ENCODE assay signal across 12 cellular contexts in the genomic region with DNA sequence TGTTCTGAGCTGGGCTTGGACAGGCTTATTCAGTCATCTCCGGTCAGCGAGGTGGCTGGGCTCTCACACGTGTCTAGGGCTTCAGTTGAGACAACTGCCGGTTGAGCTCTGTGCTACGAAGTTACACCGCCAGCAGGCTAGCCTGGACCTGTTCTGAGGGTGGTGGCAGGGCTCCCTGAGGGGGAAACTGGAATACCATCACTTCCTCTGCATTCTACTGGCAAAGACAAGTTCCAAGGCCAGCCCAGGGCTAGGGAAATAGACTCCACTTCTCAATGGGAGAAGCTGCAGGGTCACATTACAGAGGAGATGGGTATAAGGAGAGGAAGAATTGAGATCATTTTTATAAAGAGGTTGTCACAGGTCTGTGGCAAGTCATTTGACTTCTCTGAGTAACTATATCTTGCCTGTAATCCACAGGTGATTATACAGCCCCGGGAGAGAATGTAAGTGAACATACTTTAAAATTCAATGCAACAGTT. TPM values are rescaled to one million over a fixed set of nuclear protein-coding genes. Genes with fewer than 3 reads are reported as not detected.
DNase-seq lines count a peak whose midpoint lies in the region; ATAC-seq and TF ChIP-seq lines count a peak whose summit lies in the region.
"Had no signal": no experiment of that assay in that cellular context is flagged by ENCODE, and none has a peak within 500 bp of the region (broad histone marks: within the 10 kb centered on the region; RNA-seq: fewer than 3 reads in every experiment).

No MANE protein-coding gene starts in this region.

- H2AFZ ChIP-seq in SK-N-SH (ENCODE audit: low read depth), result no peak overlapping the region

- peak overlapping the region; percentile 5; the same call in 1 of the 2 replicates for H3K4me3 Mint-ChIP-seq in HFFc6
- H3K4me3 Mint-ChIP-seq in natural killer cell, result no peak overlapping the region
- H3K4me3 Mint-ChIP-seq: activated naive CD4-positive, alpha-beta T cell treated with anti-CD3 and anti-CD28 coated beads, Interleukin-2, amount 50 U/mL, for 24 hours; CD8-positive, alpha-beta T cell; IgD-negative memory B cell; nephron progenitor cell had no signal

- 0 out of 2 replicates have a peak overlapping the region, but pooled peaks have one; percentile 50 for H3K9ac ChIP-seq in SK-N-SH

- H3K4me1 Mint-ChIP-seq in HFFc6 (ENCODE audit: low read depth) (peaks cover 84% of the 10 kb centered on the region), natural killer cell (no peaks in the 10 kb centered on the region)
- H3K4me1 Mint-ChIP-seq: activated naive CD4-positive, alpha-beta T cell treated with anti-CD3 and anti-CD28 coated beads, Interleukin-2, amount 50 U/mL, for 24 hours had no signal

- H3K4me1 ChIP-seq in SK-N-SH (ENCODE audit: control insufficient read depth in 1 of 2, insufficient read depth in 2 of 2, low read depth in 1 of 2, low read length in 1 of 2) (peaks cover 33 to 66% of the 10 kb centered on the region in 2 experiments), heart right ventricle (peaks cover 16 to 85% (median 64%) of the 10 kb centered on the region in 9 donors), sigmoid colon (peaks cover 0 to 78% (median 69%) of the 10 kb centered on the region in 4 donors)

- CTCF ChIA-PET in SK-N-SH (lab: Yijun Ruan, JAX), result interaction anchor here (0.9 to 12.9 kb wide), 7 partner anchors 10 to 124 kb away, joined by 3 to 270 read pairs (median 35); no protein-coding TSS in a partner anchor

- H4K20me1 ChIP-seq in SK-N-SH (ENCODE audit: insufficient read depth), result no peaks in the 10 kb centered on the region

- peaks cover 59% of the 10 kb centered on the region for H3K79me2 ChIP-seq in SK-N-SH (ENCODE audit: insufficient read depth)

- intact Hi-C loops in heart right ventricle (cut with DNase I) (loop anchor here in 5 of 10 donors (2.0 to 5.0 kb wide), 4 partner anchors 50 to 125 kb away; no protein-coding TSS in a partner anchor), sigmoid colon (cut with DNase I) (loop anchor here (2.0 to 10.0 kb wide), 3 partner anchors 40 to 617 kb away; no protein-coding TSS in a partner anchor), natural killer cell (cut with micrococcal nuclease) (no loop called here)

- H3K36me3 ChIP-seq in SK-N-SH (replicated peaks in 1 of 2; ENCODE audit: control insufficient read depth in 1 of 2, insufficient read depth in 2 of 2, low read length in 1 of 2) (peaks cover 0 to 10% of the 10 kb centered on the region in 2 experiments), heart right ventricle (peaks cover 0 to 5% (median 0%) of the 10 kb centered on the region in 9 donors), sigmoid colon (no peaks in the 10 kb centered on the region)

- H3K27me3 ChIP-seq in SK-N-SH (ENCODE audit: insufficient read depth), result no peaks in the 10 kb centered on the region
- H3K27me3 ChIP-seq in heart right ventricle, result no peaks in the 10 kb centered on the region
- no peaks in the 10 kb centered on the region for H3K27me3 ChIP-seq in sigmoid colon

- H3K27ac Mint-ChIP-seq in HFFc6 (peak overlapping the region; percentile 82), natural killer cell (no peak overlapping the region)
- H3K27ac Mint-ChIP-seq: activated naive CD4-positive, alpha-beta T cell treated with anti-CD3 and anti-CD28 coated beads, Interleukin-2, amount 50 U/mL, for 24 hours; CD8-positive, alpha-beta T cell; IgD-negative memory B cell had no signal

- no peaks in the 10 kb centered on the region for H3K9me2 ChIP-seq in SK-N-SH

- H3K4me2 ChIP-seq in SK-N-SH, result peak overlapping the region; percentile 42; the same call in 1 of the 2 replicates

- POLR2A ChIA-PET in SK-N-SH (lab: Yijun Ruan, JAX), result interaction anchor here (0.8 to 3.2 kb wide), 6 partner anchors 18 to 53 kb away, joined by 3 to 23 read pairs (median 9); no protein-coding TSS in a partner anchor

- H3K36me3 Mint-ChIP-seq in HFFc6 (ENCODE audit: low read depth) (peaks cover 27% of the 10 kb centered on the region), natural killer cell (no peaks in the 10 kb centered on the region)
- H3K36me3 Mint-ChIP-seq: activated naive CD4-positive, alpha-beta T cell treated with anti-CD3 and anti-CD28 coated beads, Interleukin-2, amount 50 U/mL, for 24 hours; CD8-positive, alpha-beta T cell; IgD-negative memory B cell had no signal

- TF ChIP-seq EP300 in SK-N-SH (IDR thresholded peaks at IDR 0.05; ENCODE audit: borderline replicate concordance in 1 of 2, low read depth in 1 of 2, low read length in 1 of 2) (no peak), sigmoid colon (IDR thresholded peaks at IDR 0.05) (no peak)

- ATAC-seq in heart right ventricle, result peak; percentile 40 to 83 (median 70)
- ATAC-seq in natural killer cell, result no peak
- ATAC-seq in GM18519 (IDR thresholded peaks at IDR 0.05; ENCODE audit: low FRiP score, unreplicated experiment), result no peak
- ATAC-seq: CD8-positive, alpha-beta T cell had no signal

- TF ChIP-seq RAD21 in SK-N-SH (IDR thresholded peaks at IDR 0.05; ENCODE audit: low read length), result no peak

- H3K27me3 Mint-ChIP-seq in HFFc6 (ENCODE audit: insufficient read depth) (peaks cover 2% of the 10 kb centered on the region), natural killer cell (ENCODE audit: low read depth in 2 of 2) (peaks cover 0 to 7% of the 10 kb centered on the region in 2 donors)

- 84% methylated on average over 7 of the region's 7 CpGs for WGBS in SK-N-SH (ENCODE audit: low lambda C conversion rate)
- 27 to 36% methylated on average over 7 of the region's 7 CpGs for WGBS in heart right ventricle, 2 donors
- 83 to 86% methylated on average over 7 of the region's 7 CpGs for WGBS in sigmoid colon, 2 donors

- TF ChIP-seq CTCF in HFFc6 (IDR thresholded peaks at IDR 0.05), result no peak
- TF ChIP-seq CTCF in SK-N-SH (IDR thresholded peaks at IDR 0.05), result no peak
- TF ChIP-seq CTCF in heart right ventricle (IDR thresholded peaks at IDR 0.05), result no peak
- no peak for TF ChIP-seq CTCF in sigmoid colon (IDR thresholded peaks at IDR 0.05)
- no peak for TF ChIP-seq CTCF in natural killer cell (IDR thresholded peaks at IDR 0.05)

- peak overlapping the region; percentile 84 to 97 for H3K27ac ChIP-seq in SK-N-SH (ENCODE audit: low read depth in 2 of 2, low read length in 1 of 2)
- peak overlapping the region in 9 of 10 donors; percentile 1 to 84 (median 51) for H3K27ac ChIP-seq in heart right ventricle
- H3K27ac ChIP-seq in sigmoid colon, result peak overlapping the region; percentile 34 to 74 (median 64)

- no peak for TF ChIP-seq POLR2A in sigmoid colon (IDR thresholded peaks at IDR 0.05)

- DNase-seq in HFFc6, result no peak
- no peak for DNase-seq in SK-N-SH
- DNase-seq in heart right ventricle, result peak; percentile 27 to 49
- peak; percentile 67 for DNase-seq in sigmoid colon
- DNase-seq in activated T-cell treated with anti-CD3 and anti-CD28 coated beads, Interleukin-2, amount 50 U/mL, for 48 hours, result no peak
- DNase-seq in natural killer cell, result no peak
- DNase-seq in NCI-H345 treated with DMSO at 0.1 percent for 48 hours (lab: John Stamatoyannopoulos, UW; ENCODE audit: unreplicated experiment), result no peak
- DNase-seq: CD8-positive, alpha-beta T cell; nephron progenitor cell had no signal

- H3F3A ChIP-seq in SK-N-SH (replicated peaks; ENCODE audit: insufficient read depth), result peaks cover 29% of the 10 kb centered on the region

- H3K9me3 Mint-ChIP-seq in HFFc6 (no peaks in the 10 kb centered on the region), natural killer cell (no peaks in the 10 kb centered on the region)
- H3K9me3 Mint-ChIP-seq: activated naive CD4-positive, alpha-beta T cell treated with anti-CD3 and anti-CD28 coated beads, Interleukin-2, amount 50 U/mL, for 24 hours; CD8-positive, alpha-beta T cell; IgD-negative memory B cell; nephron progenitor cell had no signal

- H3K4me3 ChIP-seq in SK-N-SH (ENCODE audit: low read depth in 2 of 2, low read length in 1 of 2) (no peak overlapping the region), heart right ventricle (no peak overlapping the region), sigmoid colon (no peak overlapping the region)

- H3K9me3 ChIP-seq in SK-N-SH (no peaks in the 10 kb centered on the region), heart right ventricle (no peaks in the 10 kb centered on the region), sigmoid colon (no peaks in the 10 kb centered on the region)

TF ChIP-seq in SK-N-SH, 30 proteins besides CTCF, POLR2A, EP300 and RAD21:
- TF ChIP-seq NRF1 (IDR thresholded peaks at IDR 0.05; ENCODE audit: low read depth, low read length), result no peak
- TF ChIP-seq TCF12 (IDR thresholded peaks at IDR 0.05), result peak; percentile 13; the same call in 1 of the 2 replicates
- TF ChIP-seq RCOR1 (IDR thresholded peaks at IDR 0.05; ENCODE audit: low read length), result 0 out of 2 replicates have a peak, but pooled peaks have one; percentile 9

RNA-seq across cellular contexts. Expression of a gene that starts 42.2 kb away (rescaled TPM):
- total RNA-seq in HFFc6 (2021; fragmentation: NEBNext Ultra II Directional; extraction: Animal tissue kit (Norgen Biotek cat#: 25700)), result 1 to 10 TPM; 1.1 to 8.1 (median 2.2) TPM
- polyA plus RNA-seq in SK-N-SH (2012; rRNA removed) (13.0 and 18.1 TPM in 2 replicates), heart right ventricle (10 to 100 TPM; 14.8 to 62.5 TPM), sigmoid colon (1 to 10 TPM in 2 of 3 donors, not detected in 1; 1.8 to 4.1 TPM)
- polyA plus RNA-seq in SK-N-SH (2012; cell fraction: cytosol; rRNA removed), result 17.4 and 22.1 TPM in 2 replicates
- polyA plus RNA-seq in SK-N-SH (2012; cell fraction: nucleus; rRNA removed), result 13.8 and 25.4 TPM in 2 replicates
- total RNA-seq in heart right ventricle (10 to 100 TPM; 35.4 to 66.2 (median 57.9) TPM), sigmoid colon (10 to 100 TPM; 19.9 to 44.1 (median 31.3) TPM), natural killer cell (not detected)
- total RNA-seq: CD8-positive, alpha-beta T cell had no signal
- polyA plus RNA-seq: IgD-negative memory B cell had no signal

Comparison
In these comparisons a context has a peak if more than half of its experiments do, and no peak if none do; other contexts are left out.
1. DNase-seq: peak in heart right ventricle (2 of 2) and sigmoid colon (single experiment); none in HFFc6 (single experiment), SK-N-SH (single experiment), activated T-cell treated with anti-CD3 and anti-CD28 coated beads, Interleukin-2, amount 50 U/mL, for 48 hours (0 of 2), natural killer cell (single experiment) and NCI-H345 treated with DMSO at 0.1 percent for 48 hours (single experiment).
2. ATAC-seq: peak in heart right ventricle (8 of 8); none in natural killer cell (0 of 3) and GM18519 (single experiment).
3. Peak in every context shown above with its lines, with median percentiles within 50 percentile points of each other: H3K27ac ChIP-seq.